8 cellular contexts compared by ENCODE assay signal in genomic region chr5:109409844-109410388, GRCh38. TPM values are rescaled to one million over a fixed set of nuclear protein-coding genes. Genes with fewer than 3 reads are reported as not detected.
A peak's percentile ranks its signal among the peaks of the same experiment; 100 is the strongest.
DNase-seq lines count a peak whose midpoint lies in the region; ATAC-seq and FAIRE-seq lines count a peak whose summit lies in the region.

Gene PJA2, minus strand, starts transcription at chr5:109409974. Its CDS starts 26,541 bp downstream, at chr5:109383433.

- peak within 1 kb of the TSS; percentile 99 for H3K9ac ChIP-seq in rectal smooth muscle tissue (ENCODE audit: low read length)

- no peaks in the 10 kb centered on the region for H3K9me3 ChIP-seq in aorta (ENCODE audit: control insufficient read depth, low read length)

- intact Hi-C loops in aorta (cut with DNase I), result loop anchor here (2.0 to 10.0 kb wide), 4 partner anchors 38 to 661 kb away; no protein-coding TSS in a partner anchor

- H3K4me3 ChIP-seq in rectal smooth muscle tissue (ENCODE audit: low read length), result peak within 1 kb of the TSS; percentile 99
- peak within 1 kb of the TSS; percentile 92 to 97 for H3K4me3 ChIP-seq in aorta (ENCODE audit: low read length in 2 of 2)

- H3K27me3 ChIP-seq in rectal smooth muscle tissue (ENCODE audit: control insufficient read depth, insufficient read depth, low read length), result no peaks in the 10 kb centered on the region
- no peaks in the 10 kb centered on the region for H3K27me3 ChIP-seq in aorta (ENCODE audit: control insufficient read depth in 1 of 2, insufficient read depth in 2 of 2, low read length in 1 of 2)

- DNase-seq in GM18507 (ENCODE audit: extremely low spot score, insufficient read length, low read depth), result peak; percentile 86
- DNase-seq in NCI-H2081 (lab: John Stamatoyannopoulos, UW), result peak; percentile 95 to 98
- DNase-seq in T1000 (lab: John Stamatoyannopoulos, UW), result peak; percentile 100
- peak; percentile 100 for DNase-seq in astrocyte of the hippocampus (ENCODE audit: low read depth, low spot score)
- peak; percentile 95 for DNase-seq in hepatic stellate cell (ENCODE audit: low spot score)
- peak; percentile 99 to 100 for DNase-seq in aorta

- peak; percentile 99 for FAIRE-seq in GM18507 (lab: Jason Lieb, UNC)

- H3K27ac ChIP-seq in rectal smooth muscle tissue (ENCODE audit: low read depth, low read length) (peak within 1 kb of the TSS; percentile 99), aorta (ENCODE audit: low read depth in 1 of 2, low read length in 2 of 2) (peak within 1 kb of the TSS; percentile 99)

- WGBS in aorta, 2 donors, result 0 to 1% methylated on average over 41 to 44 of the region's 44 CpGs

- H3K4me1 ChIP-seq in rectal smooth muscle tissue (ENCODE audit: control insufficient read depth, insufficient read depth, low read length) (peaks cover 34% of the 10 kb centered on the region), aorta (ENCODE audit: control insufficient read depth in 1 of 2, insufficient read depth in 2 of 2, low read length in 2 of 2) (peaks cover 0 to 2% of the 10 kb centered on the region in 2 donors)

- peak; percentile 78 for ATAC-seq in HG03025 (IDR thresholded peaks at IDR 0.05; ENCODE audit: low FRiP score, unreplicated experiment)
- peak; percentile 97 for ATAC-seq in aorta (ENCODE audit: low FRiP score)

- H3K36me3 ChIP-seq in rectal smooth muscle tissue (ENCODE audit: control insufficient read depth, insufficient read depth, low read length), result no peaks in the 10 kb centered on the region
- no peaks in the 10 kb centered on the region for H3K36me3 ChIP-seq in aorta (ENCODE audit: control insufficient read depth in 1 of 2, insufficient read depth in 2 of 2, low read length in 1 of 2)

RNA-seq across cellular contexts. Expression of gene PJA2, which starts in this region (rescaled TPM):
- total RNA-seq in aorta, result 100 to 1,000 TPM; 128 to 157 TPM
- polyA plus RNA-seq in aorta, result 10 to 100 TPM; 65.9 to 74.0 TPM

Comparison
In these comparisons a context has a peak if more than half of its experiments do, and no peak if none do; other contexts are left out.
1. Peak in every context shown above with its lines: DNase-seq, ATAC-seq, H3K4me3 ChIP-seq and H3K27ac ChIP-seq.